1 cellular context compared by ENCODE assay signal in the genomic region with DNA sequence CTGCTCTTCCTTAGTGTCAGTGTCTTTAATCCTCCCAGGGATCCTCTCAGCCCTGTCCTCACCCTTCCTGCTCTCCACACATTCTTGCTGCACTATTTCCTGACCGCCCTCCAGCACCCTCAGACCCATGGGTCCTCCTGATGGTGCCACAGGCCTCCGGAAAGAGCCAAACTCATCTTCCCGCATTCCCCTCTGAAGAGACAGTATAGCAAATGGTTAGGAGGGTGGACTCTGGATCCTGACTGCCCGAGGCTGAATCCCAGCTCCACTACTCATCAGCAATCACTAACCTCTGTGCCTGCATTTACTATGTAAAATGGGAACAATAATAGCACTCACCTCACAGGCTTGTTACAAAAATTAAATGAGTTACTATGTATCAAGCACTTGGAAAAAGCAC.
TF ChIP-seq lines count a peak whose summit lies in the region.

No MANE protein-coding gene starts in this region.

TF ChIP-seq in K562, 482 proteins besides CTCF, POLR2A, EP300 and RAD21:
- TF ChIP-seq HNRNPUL1 (IDR thresholded peaks at IDR 0.05; ENCODE audit: low read length) (no peak), ZNF436 (CRISPR knock-in tag; IDR thresholded peaks at IDR 0.05) (no peak)
TF ChIP-seq in K562: peak in this region for 0.
